Comparison of ENCODE assay signal across 12 cellular contexts in the genomic region with DNA sequence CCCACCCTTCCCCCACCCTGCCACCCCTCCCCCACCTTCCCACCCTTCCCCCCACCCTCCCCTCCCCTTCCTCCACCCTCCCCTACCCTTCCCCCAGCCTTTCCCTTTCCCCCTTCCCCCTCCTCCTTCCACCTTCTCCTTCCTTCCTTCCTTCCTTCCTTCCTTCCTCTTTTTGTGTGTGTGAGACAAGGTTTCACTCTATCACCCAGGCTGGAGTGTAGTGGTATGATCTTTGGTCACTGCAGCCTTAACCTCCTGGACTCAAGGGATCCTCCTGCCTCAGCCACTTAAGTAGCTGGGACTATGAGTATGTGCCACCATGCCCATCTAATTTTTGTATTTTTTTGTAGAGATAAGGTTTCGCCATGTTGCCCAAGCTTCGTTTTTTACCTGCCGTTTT. TPM values are rescaled to one million over a fixed set of nuclear protein-coding genes. Genes with fewer than 3 reads are reported as not detected.
A peak's percentile ranks its signal among the peaks of the same experiment; 100 is the strongest.
DNase-seq lines count a peak whose midpoint lies in the region; ATAC-seq and TF ChIP-seq lines count a peak whose summit lies in the region.
"Had no signal": no experiment of that assay in that cellular context is flagged by ENCODE, and none has a peak within 500 bp of the region (broad histone marks: within the 10 kb centered on the region; RNA-seq: fewer than 3 reads in every experiment).

No MANE protein-coding gene starts in this region.

- TF ChIP-seq POLR2A in heart left ventricle (IDR thresholded peaks at IDR 0.05), result no peak
- TF ChIP-seq POLR2A in adrenal gland (IDR thresholded peaks at IDR 0.05), result no peak
- TF ChIP-seq POLR2A in upper lobe of left lung (IDR thresholded peaks at IDR 0.05), result no peak

- ATAC-seq in heart left ventricle (no peak), right cardiac atrium (no peak), upper lobe of left lung (ENCODE audit: low FRiP score in 2 of 2) (no peak), GM18502 (IDR thresholded peaks at IDR 0.05; ENCODE audit: poor library complexity, unreplicated experiment) (no peak), HG03520 (IDR thresholded peaks at IDR 0.05; ENCODE audit: unreplicated experiment) (no peak)
- ATAC-seq: HCT116 had no signal

- no peak overlapping the region for H3K9ac ChIP-seq in muscle layer of colon (ENCODE audit: low read length)

- H3K4me3 ChIP-seq in heart left ventricle, result no peak overlapping the region
- no peak overlapping the region for H3K4me3 ChIP-seq in right cardiac atrium (ENCODE audit: low read length)
- no peak overlapping the region for H3K4me3 ChIP-seq in adrenal gland
- no peak overlapping the region for H3K4me3 ChIP-seq in muscle layer of colon (ENCODE audit: low read depth in 1 of 2, low read length in 2 of 2)
- H3K4me3 ChIP-seq in upper lobe of left lung, result no peak overlapping the region

- DNase-seq in heart left ventricle (no peak), right cardiac atrium (no peak), adrenal gland (no peak), upper lobe of left lung (no peak)
- DNase-seq in stimulated activated CD4-positive, alpha-beta T cell treated with anti-CD3 and anti-CD28 coated beads, Interleukin-12 subunit alpha, Interleukin-12 subunit beta, amount 100 ng/mL, for 4 hours, result no peak
- DNase-seq: caudate nucleus, NCI-H526 had no signal

- H3K4me1 ChIP-seq in heart left ventricle, result peaks cover 17 to 71% (median 59%) of the 10 kb centered on the region in 12 donors
- H3K4me1 ChIP-seq in right cardiac atrium (ENCODE audit: control insufficient read depth, insufficient read depth, low read length), result peaks cover 35% of the 10 kb centered on the region
- peaks cover 35 to 49% of the 10 kb centered on the region in 2 donors for H3K4me1 ChIP-seq in adrenal gland (replicated peaks in 1 of 2)
- H3K4me1 ChIP-seq in muscle layer of colon (ENCODE audit: insufficient read depth, low read length), result peaks cover 50% of the 10 kb centered on the region
- peaks cover 46 to 55% (median 50%) of the 10 kb centered on the region in 4 donors for H3K4me1 ChIP-seq in upper lobe of left lung

- H3K27ac ChIP-seq in heart left ventricle (peak overlapping the region in 11 of 12 donors; percentile 19 to 93 (median 77)), right cardiac atrium (ENCODE audit: low read length) (no peak overlapping the region), adrenal gland (peak overlapping the region in 4 of 5 donors; percentile 56 to 86 (median 70)), muscle layer of colon (ENCODE audit: low read depth, low read length) (peak overlapping the region; percentile 57), upper lobe of left lung (peak overlapping the region; percentile 61 to 74 (median 68))
- H3K27ac ChIP-seq: VCaP had no signal

- intact Hi-C loops in heart left ventricle (cut with DNase I) (loop anchor here in 2 of 10 donors (5.0 to 10.0 kb wide), 2 partner anchors 50 to 57 kb away; a partner anchor contains a TSS), right cardiac atrium (cut with DNase I) (loop anchor here in 3 of 4 donors (2.0 to 10.0 kb wide), 3 partner anchors 13 to 60 kb away; a partner anchor contains a TSS), adrenal gland (cut with DNase I) (no loop called here)

- no peaks in the 10 kb centered on the region for H3K27me3 ChIP-seq in heart left ventricle
- H3K27me3 ChIP-seq in right cardiac atrium (ENCODE audit: control insufficient read depth, insufficient read depth), result no peaks in the 10 kb centered on the region
- no peaks in the 10 kb centered on the region for H3K27me3 ChIP-seq in adrenal gland
- no peaks in the 10 kb centered on the region for H3K27me3 ChIP-seq in muscle layer of colon (ENCODE audit: control insufficient read depth in 1 of 2, insufficient read depth in 2 of 2, low read length in 2 of 2)
- H3K27me3 ChIP-seq in upper lobe of left lung, result no peaks in the 10 kb centered on the region

- H3K9me3 ChIP-seq in heart left ventricle (no peaks in the 10 kb centered on the region), right cardiac atrium (ENCODE audit: control insufficient read depth, low read length) (no peaks in the 10 kb centered on the region), adrenal gland (replicated peaks in 1 of 3) (no peaks in the 10 kb centered on the region), muscle layer of colon (ENCODE audit: low read length) (no peaks in the 10 kb centered on the region), upper lobe of left lung (no peaks in the 10 kb centered on the region)

- no peak for TF ChIP-seq EP300 in upper lobe of left lung (IDR thresholded peaks at IDR 0.05)

- WGBS in heart left ventricle, 4 donors, result 34 to 72% (median 69%) methylated on average over 3 of the region's 3 CpGs
- WGBS in right cardiac atrium, result 71% methylated on average over 3 of the region's 3 CpGs
- WGBS in adrenal gland, 4 donors, result 62 to 81% (median 71%) methylated on average over 3 of the region's 3 CpGs
- WGBS in upper lobe of left lung, 2 donors, result 35 to 61% methylated on average over 3 of the region's 3 CpGs

- TF ChIP-seq CTCF in heart left ventricle (IDR thresholded peaks at IDR 0.05) (no peak), adrenal gland (IDR thresholded peaks at IDR 0.05) (no peak), upper lobe of left lung (IDR thresholded peaks at IDR 0.05) (no peak)

- H3K36me3 ChIP-seq in heart left ventricle (peaks cover 0 to 60% (median 38%) of the 10 kb centered on the region in 9 donors), adrenal gland (replicated peaks in 1 of 2) (peaks cover 0 to 34% of the 10 kb centered on the region in 2 donors), muscle layer of colon (ENCODE audit: insufficient read depth, low read length) (peaks cover 28% of the 10 kb centered on the region), upper lobe of left lung (peaks cover 3 to 37% (median 18%) of the 10 kb centered on the region in 4 donors)

RNA-seq across cellular contexts. Expression of a gene that starts 35.2 kb away (rescaled TPM):
- under 1 TPM in 1 of 9 donors, not detected in 8; 0.25 TPM for total RNA-seq in heart left ventricle
- polyA plus RNA-seq in heart left ventricle, result not detected
- not detected for total RNA-seq in right cardiac atrium
- polyA plus RNA-seq in right cardiac atrium, result 0.11 TPM
- total RNA-seq in adrenal gland, result over 10,000 TPM in 5 of 8 donors, 1,000 to 10,000 TPM in 3; 5,772 to 29,109 (median 14,288) TPM
- polyA plus RNA-seq in adrenal gland, result over 10,000 TPM in 2 of 3 donors, 1,000 to 10,000 TPM in 1; 2,313 to 37,742 (median 10,572) TPM
- 1 to 10 TPM in 5 of 6 donors, not detected in 1; 1.2 to 6.3 (median 2.1) TPM for total RNA-seq in upper lobe of left lung

RNA-seq across cellular contexts. Expression of a gene that starts 52.1 kb away (rescaled TPM):
- total RNA-seq in heart left ventricle (10 to 100 TPM; 11.5 to 29.3 (median 16.9) TPM), right cardiac atrium (10 to 100 TPM; 17.7 to 25.8 (median 20.4) TPM), adrenal gland (100 to 1,000 TPM in 2 of 8 donors, 10 to 100 TPM in 6; 49.7 to 154 (median 65.1) TPM), upper lobe of left lung (10 to 100 TPM; 10.5 to 43.4 (median 23.0) TPM)
- polyA plus RNA-seq in heart left ventricle (10 to 100 TPM; 15.4 to 32.9 TPM), right cardiac atrium (24.4 TPM), adrenal gland (10 to 100 TPM; 46.9 to 90.8 (median 63.1) TPM)

RNA-seq across cellular contexts. Expression of a gene that starts 58.2 kb away (rescaled TPM):
- total RNA-seq in heart left ventricle, result 10 to 100 TPM; 18.5 to 75.1 (median 27.6) TPM
- 10 to 100 TPM; 10.7 to 28.5 TPM for polyA plus RNA-seq in heart left ventricle
- total RNA-seq in right cardiac atrium, result 10 to 100 TPM; 35.2 to 50.5 (median 37.8) TPM
- polyA plus RNA-seq in right cardiac atrium, result 19.1 TPM
- 100 to 1,000 TPM in 7 of 8 donors, 10 to 100 TPM in 1; 77.4 to 231 (median 120) TPM for total RNA-seq in adrenal gland
- polyA plus RNA-seq in adrenal gland, result 10 to 100 TPM; 38.5 to 48.5 (median 46.7) TPM
- 10 to 100 TPM; 41.7 to 76.6 (median 54.7) TPM for total RNA-seq in upper lobe of left lung

Comparison
In these comparisons a context has a peak if more than half of its experiments do, and no peak if none do; other contexts are left out.
1. RNA of a gene that starts 35.2 kb away (total RNA-seq): 5,772 to 29,109 TPM in adrenal gland; 1.2 to 6.3 TPM in upper lobe of left lung, 0.25 TPM in heart left ventricle and not detected in right cardiac atrium; every median in the first group is over 100 times any median in the second.
2. intact Hi-C loops: an anchor here in right cardiac atrium (2.0 to 10.0 kb wide); none called in adrenal gland.